ENCODE assay signal across 10 cellular contexts in genomic region chr4:7647932-7648812, GRCh38.
DNase-seq lines count a peak whose midpoint lies in the region; ATAC-seq and TF ChIP-seq lines count a peak whose summit lies in the region.
"Had no signal": no experiment of that assay in that cellular context is flagged by ENCODE, and none has a peak within 500 bp of the region (broad histone marks: within the 10 kb centered on the region; RNA-seq: fewer than 3 reads in every experiment).

No MANE protein-coding gene starts in this region.

- DNase-seq in SK-N-SH = no peak
- peak; percentile 49 for DNase-seq in RWPE2 (ENCODE audit: low spot score)
- no peak for DNase-seq in left ventricle myocardium superior
- no peak for DNase-seq in stimulated activated effector memory CD8-positive, alpha-beta T cell treated with anti-CD3 and anti-CD28 coated beads, Interleukin-12 subunit alpha, Interleukin-12 subunit beta, amount 100 ng/mL, for 72 hours (ENCODE audit: low spot score in 2 of 2)
- DNase-seq in HPDE6-E6E7 (ENCODE audit: extremely low spot score) = no peak
- no peak for DNase-seq in activated naive CD4-positive, alpha-beta T cell treated with anti-CD3 and anti-CD28 coated beads, Interleukin-2, amount 10 ng/mL, durations not matched to agents 7 days and 5 days
- DNase-seq in NCI-H2171 treated with DMSO at 0.1 percent for 48 hours (lab: John Stamatoyannopoulos, UW) = no peak
- DNase-seq: effector CD8-positive, alpha-beta T cell; Peyer's patch had no signal

- peak overlapping the region; percentile 91 for H3K27ac Mint-ChIP-seq in stimulated activated effector memory CD8-positive, alpha-beta T cell treated with anti-CD3 and anti-CD28 coated beads, Interleukin-12 subunit alpha, Interleukin-12 subunit beta, amount 100 ng/mL, for 72 hours
- no peak overlapping the region for H3K27ac Mint-ChIP-seq in activated naive CD4-positive, alpha-beta T cell treated with anti-CD3 and anti-CD28 coated beads, Interleukin-2, amount 10 ng/mL, durations not matched to agents 7 days and 5 days

- H3K27me3 Mint-ChIP-seq in activated naive CD4-positive, alpha-beta T cell treated with anti-CD3 and anti-CD28 coated beads, Interleukin-2, amount 10 ng/mL, durations not matched to agents 7 days and 5 days = no peaks in the 10 kb centered on the region

- TF ChIP-seq CTCF in SK-N-SH (IDR thresholded peaks at IDR 0.05) (no peak), RWPE2 (IDR thresholded peaks at IDR 0.05; ENCODE audit: poor library complexity, severe bottlenecking) (no peak)

- no peak for TF ChIP-seq RAD21 in SK-N-SH (IDR thresholded peaks at IDR 0.05; ENCODE audit: low read length)

- peaks cover 6% of the 10 kb centered on the region for H3F3A ChIP-seq in SK-N-SH (replicated peaks; ENCODE audit: insufficient read depth)

- H2AFZ ChIP-seq in SK-N-SH (ENCODE audit: low read depth) = no peak overlapping the region

- H3K9me3 ChIP-seq in SK-N-SH = no peaks in the 10 kb centered on the region
- H3K9me3 ChIP-seq in RWPE2 (ENCODE audit: severe bottlenecking) = no peaks in the 10 kb centered on the region
- H3K9me3 ChIP-seq: Peyer's patch had no signal

- H3K4me3 Mint-ChIP-seq in stimulated activated effector memory CD8-positive, alpha-beta T cell treated with anti-CD3 and anti-CD28 coated beads, Interleukin-12 subunit alpha, Interleukin-12 subunit beta, amount 100 ng/mL, for 72 hours = peak overlapping the region; percentile 53
- no peak overlapping the region for H3K4me3 Mint-ChIP-seq in activated naive CD4-positive, alpha-beta T cell treated with anti-CD3 and anti-CD28 coated beads, Interleukin-2, amount 10 ng/mL, durations not matched to agents 7 days and 5 days

- peaks cover 6% of the 10 kb centered on the region for H3K9me3 Mint-ChIP-seq in stimulated activated effector memory CD8-positive, alpha-beta T cell treated with anti-CD3 and anti-CD28 coated beads, Interleukin-12 subunit alpha, Interleukin-12 subunit beta, amount 100 ng/mL, for 72 hours
- no peaks in the 10 kb centered on the region for H3K9me3 Mint-ChIP-seq in activated naive CD4-positive, alpha-beta T cell treated with anti-CD3 and anti-CD28 coated beads, Interleukin-2, amount 10 ng/mL, durations not matched to agents 7 days and 5 days

- CTCF ChIA-PET in SK-N-SH (lab: Yijun Ruan, JAX) = interaction anchor here (0.7 kb wide), 1 partner anchor 72 kb away, joined by 3 read pairs; no protein-coding TSS in a partner anchor
- CTCF ChIA-PET in activated naive CD4-positive, alpha-beta T cell treated with anti-CD3 and anti-CD28 coated beads, Interleukin-2, amount 10 ng/mL, durations not matched to agents 7 days and 5 days (lab: Charles Lee) = no interaction called here

- ATAC-seq in SK-N-SH treated with all-trans-retinoic acid at 6 μM for 48 hours = no peak
- ATAC-seq in RWPE2 (ENCODE audit: low read depth) = no peak; the same call in 2 of the 3 replicates
- peak; percentile 47 for ATAC-seq in left ventricle myocardium superior
- peak; percentile 1 for ATAC-seq in stimulated activated effector memory CD8-positive, alpha-beta T cell treated with anti-CD3 and anti-CD28 coated beads, Interleukin-12 subunit alpha, Interleukin-12 subunit beta, amount 100 ng/mL, for 72 hours

- H3K4me3 ChIP-seq in SK-N-SH (ENCODE audit: low read depth in 2 of 2, low read length in 1 of 2) (no peak overlapping the region), RWPE2 (ENCODE audit: severe bottlenecking) (no peak overlapping the region)
- H3K4me3 ChIP-seq: Peyer's patch had no signal

- no peaks in the 10 kb centered on the region for H4K20me1 ChIP-seq in SK-N-SH (ENCODE audit: insufficient read depth)

- 86% methylated on average over 19 of the region's 21 CpGs for WGBS in SK-N-SH (ENCODE audit: low lambda C conversion rate)

- H3K36me3 Mint-ChIP-seq in stimulated activated effector memory CD8-positive, alpha-beta T cell treated with anti-CD3 and anti-CD28 coated beads, Interleukin-12 subunit alpha, Interleukin-12 subunit beta, amount 100 ng/mL, for 72 hours = peaks cover 6% of the 10 kb centered on the region
- no peaks in the 10 kb centered on the region for H3K36me3 Mint-ChIP-seq in activated naive CD4-positive, alpha-beta T cell treated with anti-CD3 and anti-CD28 coated beads, Interleukin-2, amount 10 ng/mL, durations not matched to agents 7 days and 5 days

- intact Hi-C loops in left ventricle myocardium superior (cut with micrococcal nuclease) = no loop called here

- H3K9ac ChIP-seq in SK-N-SH = no peak overlapping the region

- no peaks in the 10 kb centered on the region for H3K79me2 ChIP-seq in SK-N-SH (ENCODE audit: insufficient read depth)

- TF ChIP-seq EP300 in SK-N-SH (IDR thresholded peaks at IDR 0.05; ENCODE audit: borderline replicate concordance in 1 of 2, low read depth in 1 of 2, low read length in 1 of 2) = peak in 1 of 2 experiments; percentile 80; a peak in 1 of 4 replicates

- POLR2A ChIA-PET in SK-N-SH (lab: Yijun Ruan, JAX) = no interaction called here

- H3K36me3 ChIP-seq in SK-N-SH (replicated peaks in 1 of 2; ENCODE audit: control insufficient read depth in 1 of 2, insufficient read depth in 2 of 2, low read length in 1 of 2) (no peaks in the 10 kb centered on the region), RWPE2 (ENCODE audit: low read depth) (no peaks in the 10 kb centered on the region)
- H3K36me3 ChIP-seq: Peyer's patch had no signal

- peaks cover 83% of the 10 kb centered on the region for H3K4me1 Mint-ChIP-seq in stimulated activated effector memory CD8-positive, alpha-beta T cell treated with anti-CD3 and anti-CD28 coated beads, Interleukin-12 subunit alpha, Interleukin-12 subunit beta, amount 100 ng/mL, for 72 hours
- H3K4me1 Mint-ChIP-seq in activated naive CD4-positive, alpha-beta T cell treated with anti-CD3 and anti-CD28 coated beads, Interleukin-2, amount 10 ng/mL, durations not matched to agents 7 days and 5 days = peaks cover 35% of the 10 kb centered on the region

- H3K4me1 ChIP-seq in SK-N-SH (ENCODE audit: control insufficient read depth in 1 of 2, insufficient read depth in 2 of 2, low read depth in 1 of 2, low read length in 1 of 2) (peaks cover 12 to 34% of the 10 kb centered on the region in 2 experiments; a peak in 3 of 4 replicates), RWPE2 (ENCODE audit: insufficient read depth, poor library complexity, severe bottlenecking) (peaks cover 49% of the 10 kb centered on the region)

- H3K9me2 ChIP-seq in SK-N-SH = no peaks in the 10 kb centered on the region

- H3K27me3 ChIP-seq in SK-N-SH (ENCODE audit: insufficient read depth) (no peaks in the 10 kb centered on the region), RWPE2 (ENCODE audit: insufficient read depth, poor library complexity, severe bottlenecking) (no peaks in the 10 kb centered on the region)
- H3K27me3 ChIP-seq: Peyer's patch had no signal

- H3K4me2 ChIP-seq in SK-N-SH = peak overlapping the region; percentile 32; the same call in 1 of the 2 replicates

- H3K27ac ChIP-seq in SK-N-SH (ENCODE audit: low read depth in 2 of 2, low read length in 1 of 2) (0 out of 4 replicates have a peak overlapping the region, but pooled peaks of 1 of the 2 experiments have one; percentile 86), RWPE2 (ENCODE audit: poor library complexity, severe bottlenecking) (peak overlapping the region; percentile 96)

TF ChIP-seq in SK-N-SH, 30 proteins besides CTCF, POLR2A, EP300 and RAD21:
- 0 out of 2 replicates have a peak, but pooled peaks have one; percentile 33 for TF ChIP-seq GABPA (IDR thresholded peaks at IDR 0.05; ENCODE audit: low read depth)
- 0 out of 2 replicates have a peak, but pooled peaks have one; percentile 59 for TF ChIP-seq MAX (IDR thresholded peaks at IDR 0.05; ENCODE audit: low read depth)
- 0 out of 2 replicates have a peak, but pooled peaks have one; percentile 19 for TF ChIP-seq TEAD4 (IDR thresholded peaks at IDR 0.05; ENCODE audit: borderline replicate concordance, insufficient read depth)
- peak; percentile 95; the same call in 1 of the 2 replicates for TF ChIP-seq RXRA (IDR thresholded peaks at IDR 0.05; ENCODE audit: borderline replicate concordance, low read depth)
- no peak for TF ChIP-seq MEF2A (IDR thresholded peaks at IDR 0.05; ENCODE audit: borderline replicate concordance, low read depth)
- TF ChIP-seq TCF12 (IDR thresholded peaks at IDR 0.05) = peak; percentile 64

TF ChIP-seq in SK-N-SH treated with all-trans-retinoic acid at 6 μM for 48 hours, 23 proteins besides CTCF, POLR2A, EP300 and RAD21 (continues in another document):
- no peak for TF ChIP-seq ESRRG (CRISPR knock-in tag; IDR thresholded peaks at IDR 0.05)
- TF ChIP-seq PATZ1 (CRISPR knock-in tag; IDR thresholded peaks at IDR 0.05; ENCODE audit: borderline replicate concordance) = no peak
- no peak for TF ChIP-seq ISL1 (CRISPR knock-in tag; IDR thresholded peaks at IDR 0.05)
- TF ChIP-seq RARB (CRISPR knock-in tag; IDR thresholded peaks at IDR 0.05) = no peak
- no peak for TF ChIP-seq ZNF8 (CRISPR knock-in tag; IDR thresholded peaks at IDR 0.05)
- no peak for TF ChIP-seq SNAI2 (CRISPR knock-in tag; IDR thresholded peaks at IDR 0.05)
- TF ChIP-seq ZFP3 (CRISPR knock-in tag; IDR thresholded peaks at IDR 0.05) = no peak
- TF ChIP-seq CSDC2 (CRISPR knock-in tag; IDR thresholded peaks at IDR 0.05) = no peak
- no peak for TF ChIP-seq ZC3H10 (CRISPR knock-in tag; IDR thresholded peaks at IDR 0.05)
- TF ChIP-seq TCF4 (CRISPR knock-in tag; IDR thresholded peaks at IDR 0.05; ENCODE audit: borderline replicate concordance) = no peak
- no peak for TF ChIP-seq TOX (CRISPR knock-in tag; IDR thresholded peaks at IDR 0.05; ENCODE audit: borderline replicate concordance)
- no peak for TF ChIP-seq ZNF70 (CRISPR knock-in tag; IDR thresholded peaks at IDR 0.05)
- no peak for TF ChIP-seq ARNTL (CRISPR knock-in tag; IDR thresholded peaks at IDR 0.05; ENCODE audit: borderline replicate concordance, low read depth)

Comparison
In these comparisons a context has a peak if more than half of its experiments do, and no peak if none do; other contexts are left out.
1. ATAC-seq: peak in left ventricle myocardium superior (single experiment) and stimulated activated effector memory CD8-positive, alpha-beta T cell treated with anti-CD3 and anti-CD28 coated beads, Interleukin-12 subunit alpha, Interleukin-12 subunit beta, amount 100 ng/mL, for 72 hours (single experiment); none in SK-N-SH treated with all-trans-retinoic acid at 6 μM for 48 hours (single experiment) and RWPE2 (single experiment).